ENCODE assay signal across 9 cellular contexts in genomic region chr18:57077786-57078552, GRCh38.
DNase-seq lines count a peak whose midpoint lies in the region; ATAC-seq, FAIRE-seq and TF ChIP-seq lines count a peak whose summit lies in the region.
"Had no signal": no experiment of that assay in that cellular context is flagged by ENCODE, and none has a peak within 500 bp of the region (broad histone marks: within the 10 kb centered on the region; RNA-seq: fewer than 3 reads in every experiment).

No MANE protein-coding gene starts in this region.

- TF ChIP-seq CTCF in heart right ventricle (IDR thresholded peaks at IDR 0.05) (no peak), pancreas (IDR thresholded peaks at IDR 0.05) (no peak)

- H3K27me3 ChIP-seq in heart right ventricle: peaks cover 0 to 44% (median 13%) of the 10 kb centered on the region in 7 donors
- H3K27me3 ChIP-seq in pancreas: no peaks in the 10 kb centered on the region

- 74 to 75% methylated on average over 11 of the region's 11 CpGs for WGBS in heart right ventricle, 2 donors
- 73 to 83% methylated on average over 11 of the region's 11 CpGs for WGBS in pancreas, 2 donors

- no peak for FAIRE-seq in pancreas (lab: Jason Lieb, UNC)
- FAIRE-seq: TTC549 had no signal

- H3K27ac ChIP-seq in heart right ventricle (no peak overlapping the region), pancreas (no peak overlapping the region)

- H3K4me1 ChIP-seq in heart right ventricle (no peaks in the 10 kb centered on the region), pancreas (no peaks in the 10 kb centered on the region)

- ATAC-seq in activated CD4-positive, CD25-positive, alpha-beta regulatory T cell treated with anti-CD3 and anti-CD28 coated beads, Interleukin-2, amount 50 U/mL, for 24 hours: peak; percentile 57 to 58
- ATAC-seq in HG02884 (IDR thresholded peaks at IDR 0.05; ENCODE audit: unreplicated experiment) (peak; percentile 88), heart right ventricle (no peak), pancreas (no peak)

- no peak for DNase-seq in activated CD4-positive, CD25-positive, alpha-beta regulatory T cell (lab: John Stamatoyannopoulos, UW)
- DNase-seq in SIG-M5 (lab: John Stamatoyannopoulos, UW): peak; percentile 69
- DNase-seq in stimulated activated CD8-positive, alpha-beta memory T cell treated with anti-CD3 and anti-CD28 coated beads, Interleukin-7, amount 100 ng/mL, for 48 hours (ENCODE audit: extremely low read depth in 1 of 2, low read depth in 1 of 2): peak; percentile 47 to 55
- DNase-seq in heart right ventricle: no peak
- no peak for DNase-seq in pancreas
- DNase-seq in effector CD8-positive, alpha-beta T cell (lab: John Stamatoyannopoulos, UW): no peak

- intact Hi-C loops in heart right ventricle (cut with DNase I) (no loop called here), pancreas (cut with DNase I) (no loop called here)

- no peak overlapping the region for H3K4me3 ChIP-seq in heart right ventricle
- H3K4me3 ChIP-seq in pancreas: no peak overlapping the region

- H3K36me3 ChIP-seq in heart right ventricle (no peaks in the 10 kb centered on the region), pancreas (no peaks in the 10 kb centered on the region)

- H3K9me3 ChIP-seq in heart right ventricle (peaks cover 0 to 11% (median 0%) of the 10 kb centered on the region in 11 donors), pancreas (no peaks in the 10 kb centered on the region)

Comparison
In these comparisons a context has a peak if more than half of its experiments do, and no peak if none do; other contexts are left out.
1. ATAC-seq: peak in activated CD4-positive, CD25-positive, alpha-beta regulatory T cell treated with anti-CD3 and anti-CD28 coated beads, Interleukin-2, amount 50 U/mL, for 24 hours (2 of 2) and HG02884 (single experiment); none in heart right ventricle (0 of 8) and pancreas (0 of 4).
2. DNase-seq: peak in SIG-M5 (single experiment) and stimulated activated CD8-positive, alpha-beta memory T cell treated with anti-CD3 and anti-CD28 coated beads, Interleukin-7, amount 100 ng/mL, for 48 hours (2 of 2); none in activated CD4-positive, CD25-positive, alpha-beta regulatory T cell (0 of 4), heart right ventricle (0 of 2), pancreas (0 of 6) and effector CD8-positive, alpha-beta T cell (single experiment).